29 cellular contexts compared by ENCODE assay signal in genomic region chr4:25973346-25973745, GRCh38.
"Had no signal": no experiment of that assay in that cellular context is flagged by ENCODE, and none has a peak within 500 bp of the region (broad histone marks: within the 10 kb centered on the region; RNA-seq: fewer than 3 reads in every experiment).

No MANE protein-coding gene starts in this region.

- H3K4me3 Mint-ChIP-seq: activated CD4-positive, alpha-beta memory T cell treated with anti-CD3 and anti-CD28 coated beads, Interleukin-2, amount 10 ng/mL, durations not matched to agents 7 days and 5 days; activated CD4-positive, alpha-beta T cell treated with anti-CD3 and anti-CD28 coated beads, Interleukin-2, amount 10 ng/mL, durations not matched to agents 7 days and 5 days; activated naive CD4-positive, alpha-beta T cell treated with anti-CD3 and anti-CD28 coated beads for 36 hours; activated naive CD8-positive, alpha-beta T cell; activated T-helper 17 cell treated with anti-CD3 and anti-CD28 coated beads, Interleukin-2, amount 50 U/mL, for 72 hours; brain; T-helper 17 cell; WTC11 had no signal

- H3K27me3 ChIP-seq: cardiac muscle cell had no signal

- H3K4me1 Mint-ChIP-seq: activated CD4-positive, alpha-beta T cell treated with anti-CD3 and anti-CD28 coated beads, Interleukin-2, amount 10 ng/mL, durations not matched to agents 7 days and 5 days; activated T-helper 17 cell treated with anti-CD3 and anti-CD28 coated beads, Interleukin-2, amount 50 U/mL, for 72 hours; T-helper 17 cell had no signal

- H3K27me3 Mint-ChIP-seq: activated CD4-positive, alpha-beta T cell treated with anti-CD3 and anti-CD28 coated beads, Interleukin-2, amount 10 ng/mL, durations not matched to agents 7 days and 5 days; brain had no signal

- H3K36me3 Mint-ChIP-seq: activated naive CD8-positive, alpha-beta T cell; brain had no signal

- DNase-seq: activated CD4-positive, alpha-beta memory T cell treated with anti-CD3 and anti-CD28 coated beads, Interleukin-2, amount 10 ng/mL, durations not matched to agents 7 days and 5 days; activated CD4-positive, alpha-beta T cell treated with anti-CD3 and anti-CD28 coated beads, Interleukin-2, amount 10 ng/mL, durations not matched to agents 7 days and 5 days; activated CD4-positive, CD25-positive, alpha-beta regulatory T cell treated with anti-CD3 and anti-CD28 coated beads, Interleukin-2, amount 50 U/mL, for 72 hours; activated gamma-delta T cell; activated naive CD4-positive, alpha-beta T cell treated with anti-CD3 and anti-CD28 coated beads for 36 hours; activated T-cell treated with anti-CD3 and anti-CD28 coated beads for 4 hours; activated T-cell treated with anti-CD3 and anti-CD28 coated beads, Interleukin-2, amount 50 U/mL, for 48 hours; amygdala; Karpas-422; MM.1S; NCI-H1105; NCI-H1436; NCI-H1694 treated with DMSO at 0.1 percent for 48 hours; NCI-H2029 treated with DMSO at 0.1 percent for 48 hours; NCI-H345; NCI-H510A; NCI-H526 treated with DMSO at 0.1 percent for 48 hours; NK-92 treated with Interleukin-12 subunit alpha and Interleukin-12 subunit beta, amount 100 ng/mL, for 24 hours; OCI-M1; RPMI8226; SHP77 treated with DMSO at 0.1 percent for 48 hours; T-helper 17 cell; T-helper 9 cell had no signal

- H3K9me3 Mint-ChIP-seq: activated CD4-positive, alpha-beta memory T cell treated with anti-CD3 and anti-CD28 coated beads, Interleukin-2, amount 10 ng/mL, durations not matched to agents 7 days and 5 days; activated CD4-positive, alpha-beta T cell treated with anti-CD3 and anti-CD28 coated beads, Interleukin-2, amount 10 ng/mL, durations not matched to agents 7 days and 5 days; activated naive CD4-positive, alpha-beta T cell treated with anti-CD3 and anti-CD28 coated beads for 36 hours; activated T-helper 17 cell treated with anti-CD3 and anti-CD28 coated beads, Interleukin-2, amount 50 U/mL, for 72 hours had no signal

- H3K36me3 ChIP-seq: cardiac muscle cell had no signal

- H3K27ac ChIP-seq: cardiac muscle cell had no signal

- H3K4me3 ChIP-seq: cardiac muscle cell, K562 had no signal

- H3K27ac Mint-ChIP-seq: activated CD4-positive, alpha-beta memory T cell treated with anti-CD3 and anti-CD28 coated beads, Interleukin-2, amount 10 ng/mL, durations not matched to agents 7 days and 5 days; activated CD4-positive, alpha-beta T cell treated with anti-CD3 and anti-CD28 coated beads, Interleukin-2, amount 10 ng/mL, durations not matched to agents 7 days and 5 days; activated naive CD4-positive, alpha-beta T cell treated with anti-CD3 and anti-CD28 coated beads for 36 hours; activated naive CD8-positive, alpha-beta T cell; activated T-helper 17 cell treated with anti-CD3 and anti-CD28 coated beads, Interleukin-2, amount 50 U/mL, for 72 hours; brain; T-helper 17 cell; WTC11 had no signal
